Comparison of ENCODE assay signal across 2 cellular contexts in the genomic region with DNA sequence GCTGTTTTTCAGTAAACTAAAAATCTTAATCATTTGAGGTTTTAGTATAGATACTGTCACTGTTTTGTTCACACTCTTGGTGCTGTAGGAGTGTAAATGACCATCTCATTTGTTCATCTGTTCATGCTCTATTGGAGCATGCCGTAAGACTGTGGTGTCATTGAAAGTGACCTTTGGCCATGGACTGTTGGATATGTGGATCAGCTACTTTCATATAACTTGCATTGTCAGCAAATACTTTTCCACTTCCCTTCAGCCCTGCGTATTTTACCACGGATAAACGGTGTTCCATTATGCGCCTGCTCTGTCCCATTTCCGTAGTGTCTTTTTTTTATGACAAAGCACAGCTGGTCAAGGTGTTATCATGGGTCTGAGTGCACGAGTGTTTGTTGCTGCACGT.
TF ChIP-seq lines count a peak whose summit lies in the region.

No MANE protein-coding gene starts in this region.

TF ChIP-seq in HEK293, 187 proteins besides CTCF, POLR2A, EP300 and RAD21:
- no peak for TF ChIP-seq ZNF600 (tag by site-specific recombination; IDR thresholded peaks at IDR 0.05)
- TF ChIP-seq ZNF558 (tag by site-specific recombination; IDR thresholded peaks at IDR 0.05), result 0 out of 2 replicates have a peak, but pooled peaks have one; percentile 12
TF ChIP-seq in HEK293: peak in this region for 1.

TF ChIP-seq in HepG2, 621 proteins besides CTCF, POLR2A, EP300 and RAD21:
- TF ChIP-seq ZNF24 (IDR thresholded peaks at IDR 0.05), result no peak
- TF ChIP-seq, protein P1, sequence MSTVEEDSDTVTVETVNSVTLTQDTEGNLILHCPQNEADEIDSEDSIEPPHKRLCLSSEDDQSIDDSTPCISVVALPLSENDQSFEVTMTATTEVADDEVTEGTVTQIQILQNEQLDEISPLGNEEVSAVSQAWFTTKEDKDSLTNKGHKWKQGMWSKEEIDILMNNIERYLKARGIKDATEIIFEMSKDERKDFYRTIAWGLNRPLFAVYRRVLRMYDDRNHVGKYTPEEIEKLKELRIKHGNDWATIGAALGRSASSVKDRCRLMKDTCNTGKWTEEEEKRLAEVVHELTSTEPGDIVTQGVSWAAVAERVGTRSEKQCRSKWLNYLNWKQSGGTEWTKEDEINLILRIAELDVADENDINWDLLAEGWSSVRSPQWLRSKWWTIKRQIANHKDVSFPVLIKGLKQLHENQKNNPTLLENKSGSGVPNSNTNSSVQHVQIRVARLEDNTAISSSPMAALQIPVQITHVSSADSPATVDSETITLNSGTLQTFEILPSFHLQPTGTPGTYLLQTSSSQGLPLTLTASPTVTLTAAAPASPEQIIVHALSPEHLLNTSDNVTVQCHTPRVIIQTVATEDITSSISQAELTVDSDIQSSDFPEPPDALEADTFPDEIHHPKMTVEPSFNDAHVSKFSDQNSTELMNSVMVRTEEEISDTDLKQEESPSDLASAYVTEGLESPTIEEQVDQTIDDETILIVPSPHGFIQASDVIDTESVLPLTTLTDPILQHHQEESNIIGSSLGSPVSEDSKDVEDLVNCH (CRISPR knock-in tag; IDR thresholded peaks at IDR 0.05), result no peak
- no peak for TF ChIP-seq ZNF891 (CRISPR knock-in tag; IDR thresholded peaks at IDR 0.05)
- peak; percentile 41; the same call in 1 of the 2 replicates for TF ChIP-seq HNF4A (CRISPR knock-in tag; IDR thresholded peaks at IDR 0.05)
- TF ChIP-seq ARNT2 (CRISPR knock-in tag; IDR thresholded peaks at IDR 0.05; ENCODE audit: low read depth), result no peak
- TF ChIP-seq ZNF501 (CRISPR knock-in tag; IDR thresholded peaks at IDR 0.05), result no peak
- no peak for TF ChIP-seq GTF2F1 (IDR thresholded peaks at IDR 0.05; ENCODE audit: low read length)
- no peak for TF ChIP-seq NCOA1 (CRISPR knock-in tag; IDR thresholded peaks at IDR 0.05)
- no peak for TF ChIP-seq ZFP37 (CRISPR knock-in tag; IDR thresholded peaks at IDR 0.05; ENCODE audit: borderline replicate concordance)
- no peak for TF ChIP-seq NFATC3 (CRISPR knock-in tag; IDR thresholded peaks at IDR 0.05)
- TF ChIP-seq, protein P2, sequence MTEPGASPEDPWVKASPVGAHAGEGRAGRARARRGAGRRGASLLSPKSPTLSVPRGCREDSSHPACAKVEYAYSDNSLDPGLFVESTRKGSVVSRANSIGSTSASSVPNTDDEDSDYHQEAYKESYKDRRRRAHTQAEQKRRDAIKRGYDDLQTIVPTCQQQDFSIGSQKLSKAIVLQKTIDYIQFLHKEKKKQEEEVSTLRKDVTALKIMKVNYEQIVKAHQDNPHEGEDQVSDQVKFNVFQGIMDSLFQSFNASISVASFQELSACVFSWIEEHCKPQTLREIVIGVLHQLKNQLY (CRISPR knock-in tag; IDR thresholded peaks at IDR 0.05), result no peak
- TF ChIP-seq HDAC1 (CRISPR knock-in tag; IDR thresholded peaks at IDR 0.05), result no peak
- no peak for TF ChIP-seq GATA4 (IDR thresholded peaks at IDR 0.05; ENCODE audit: borderline replicate concordance, low read depth)
- TF ChIP-seq, protein P3, sequence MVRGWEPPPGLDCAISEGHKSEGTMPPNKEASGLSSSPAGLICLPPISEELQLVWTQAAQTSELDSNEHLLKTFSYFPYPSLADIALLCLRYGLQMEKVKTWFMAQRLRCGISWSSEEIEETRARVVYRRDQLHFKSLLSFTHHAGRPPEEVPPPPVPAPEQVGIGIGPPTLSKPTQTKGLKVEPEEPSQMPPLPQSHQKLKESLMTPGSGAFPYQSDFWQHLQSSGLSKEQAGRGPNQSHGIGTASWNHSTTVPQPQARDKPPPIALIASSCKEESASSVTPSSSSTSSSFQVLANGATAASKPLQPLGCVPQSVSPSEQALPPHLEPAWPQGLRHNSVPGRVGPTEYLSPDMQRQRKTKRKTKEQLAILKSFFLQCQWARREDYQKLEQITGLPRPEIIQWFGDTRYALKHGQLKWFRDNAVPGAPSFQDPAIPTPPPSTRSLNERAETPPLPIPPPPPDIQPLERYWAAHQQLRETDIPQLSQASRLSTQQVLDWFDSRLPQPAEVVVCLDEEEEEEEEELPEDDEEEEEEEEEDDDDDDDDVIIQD (CRISPR knock-in tag; IDR thresholded peaks at IDR 0.05; ENCODE audit: low read depth), result 0 out of 2 replicates have a peak, but pooled peaks have one; percentile 36
- TF ChIP-seq ZNF75D (CRISPR knock-in tag; IDR thresholded peaks at IDR 0.05; ENCODE audit: borderline replicate concordance), result no peak
- no peak for TF ChIP-seq ATM (IDR thresholded peaks at IDR 0.05; ENCODE audit: borderline replicate concordance)
- peak; percentile 57 for TF ChIP-seq RBM22 (optimal IDR thresholded peaks at IDR 0.05; ENCODE audit: low read length)
- peak; percentile 99 to 100 for TF ChIP-seq MAFK (conservative IDR thresholded peaks at IDR 0.05 in 1 of 2, IDR thresholded peaks at IDR 0.05 in 1 of 2; ENCODE audit: low read length in 2 of 2)
- 0 out of 2 replicates have a peak, but pooled peaks have one; percentile 64 for TF ChIP-seq MAFG (CRISPR knock-in tag; IDR thresholded peaks at IDR 0.05)
- peak; percentile 36; the same call in 1 of the 2 replicates for TF ChIP-seq HNF4G (IDR thresholded peaks at IDR 0.05; ENCODE audit: borderline replicate concordance, low read depth, low read length)
- no peak for TF ChIP-seq HNF4G (CRISPR knock-in tag; IDR thresholded peaks at IDR 0.05; ENCODE audit: borderline replicate concordance, low read depth)
- TF ChIP-seq MAFF (IDR thresholded peaks at IDR 0.05; ENCODE audit: low read depth, low read length), result peak; percentile 100
- no peak for TF ChIP-seq SALL1 (CRISPR knock-in tag; IDR thresholded peaks at IDR 0.05)
TF ChIP-seq in HepG2: peak in this region for 7.
